Comparison of ENCODE assay signal across 7 cellular contexts in the genomic region with DNA sequence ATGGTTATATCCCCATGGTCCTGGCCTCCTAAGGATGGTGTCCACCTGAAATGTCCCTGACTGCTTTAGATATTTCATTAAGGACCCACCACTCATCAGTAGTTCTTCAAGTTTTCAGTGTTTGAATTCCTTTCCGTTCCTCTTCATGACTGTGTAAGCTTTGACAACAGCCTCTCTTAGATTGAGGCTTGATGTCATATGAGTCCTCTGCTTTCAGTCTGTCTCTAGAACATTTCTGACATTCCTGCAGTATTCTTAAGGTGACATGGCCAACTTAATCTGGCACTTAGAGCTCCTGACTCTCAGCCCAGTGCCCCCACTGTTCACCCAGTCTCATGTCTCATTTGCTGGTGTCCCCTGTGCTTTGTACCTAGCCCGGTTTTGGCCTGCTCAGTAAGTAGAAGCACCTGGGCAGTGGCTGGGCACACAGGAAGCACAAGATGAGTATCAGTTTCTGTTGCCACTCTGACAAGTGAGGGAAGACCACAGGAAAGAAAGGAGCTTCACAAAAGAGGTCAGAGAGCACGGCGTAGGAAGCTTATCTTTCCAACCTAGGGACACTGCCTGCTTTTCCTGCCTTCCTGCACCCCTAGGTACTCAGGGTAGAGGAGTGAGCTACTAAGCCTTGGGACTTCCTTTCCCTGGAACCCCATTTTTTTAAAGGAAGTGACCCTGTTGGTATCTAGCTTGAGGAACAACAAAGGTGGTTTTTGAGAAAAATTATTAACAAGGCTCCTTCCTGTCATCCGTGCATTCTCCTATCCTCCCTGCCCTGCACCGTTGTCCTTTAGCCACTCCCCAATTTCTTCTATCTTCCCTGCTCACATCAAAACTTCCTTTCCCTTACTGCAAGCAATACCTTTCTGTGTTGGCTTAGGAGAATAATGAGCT.
DNase-seq lines count a peak whose midpoint lies in the region; ATAC-seq and TF ChIP-seq lines count a peak whose summit lies in the region.

No MANE protein-coding gene starts in this region.

- TF ChIP-seq CTCF in WTC11 (IDR thresholded peaks at IDR 0.05) (no peak), natural killer cell (IDR thresholded peaks at IDR 0.05) (no peak), type B pancreatic cell (conservative IDR thresholded peaks at IDR 0.05) (no peak)

- CTCF ChIA-PET in WTC11 (lab: Charles Lee): no interaction called here

- intact Hi-C loops in natural killer cell (cut with micrococcal nuclease): loop anchor here (2.0 kb wide), 2 partner anchors 67 to 109 kb away; no protein-coding TSS in a partner anchor

- POLR2A ChIA-PET in WTC11 (lab: Charles Lee): no interaction called here

- H3K9me3 Mint-ChIP-seq in WTC11 (no peaks in the 10 kb centered on the region), natural killer cell (no peaks in the 10 kb centered on the region), type B pancreatic cell (no peaks in the 10 kb centered on the region)

- peaks cover 24% of the 10 kb centered on the region for H3K4me1 Mint-ChIP-seq in WTC11
- H3K4me1 Mint-ChIP-seq in natural killer cell: peaks cover 76 to 79% of the 10 kb centered on the region in 2 donors
- H3K4me1 Mint-ChIP-seq in type B pancreatic cell (ENCODE audit: unreplicated experiment): peaks cover 14% of the 10 kb centered on the region

- ATAC-seq in GM18870 (IDR thresholded peaks at IDR 0.05; ENCODE audit: unreplicated experiment) (peak; percentile 38), HG02610 (IDR thresholded peaks at IDR 0.05; ENCODE audit: unreplicated experiment) (peak; percentile 33), WTC11 (no peak), natural killer cell (peak; percentile 17 to 31 (median 23))

- H3K27me3 Mint-ChIP-seq in WTC11 (ENCODE audit: low read depth): no peaks in the 10 kb centered on the region
- no peaks in the 10 kb centered on the region for H3K27me3 Mint-ChIP-seq in natural killer cell (ENCODE audit: low read depth in 2 of 2)
- no peaks in the 10 kb centered on the region for H3K27me3 Mint-ChIP-seq in type B pancreatic cell

- H3K36me3 Mint-ChIP-seq in WTC11 (peaks cover 10% of the 10 kb centered on the region), natural killer cell (peaks cover 14% of the 10 kb centered on the region), type B pancreatic cell (peaks cover 24% of the 10 kb centered on the region)

- H3K4me3 Mint-ChIP-seq in WTC11 (no peak overlapping the region), natural killer cell (peak overlapping the region; percentile 99), type B pancreatic cell (no peak overlapping the region)

- DNase-seq in WTC11 (ENCODE audit: low spot score) (no peak), natural killer cell (peak; percentile 46), type B pancreatic cell (ENCODE audit: extremely low spot score, unreplicated experiment) (no peak), foreskin melanocyte (no peak), NCI-H1092 (lab: John Stamatoyannopoulos, UW) (no peak)

- H3K27ac Mint-ChIP-seq in WTC11 (peak overlapping the region; percentile 53), natural killer cell (peak overlapping the region; percentile 99 to 100), type B pancreatic cell (no peak overlapping the region)

TF ChIP-seq in WTC11, 78 proteins besides CTCF, POLR2A, EP300 and RAD21 (continues in another document):
- TF ChIP-seq, protein P1, sequence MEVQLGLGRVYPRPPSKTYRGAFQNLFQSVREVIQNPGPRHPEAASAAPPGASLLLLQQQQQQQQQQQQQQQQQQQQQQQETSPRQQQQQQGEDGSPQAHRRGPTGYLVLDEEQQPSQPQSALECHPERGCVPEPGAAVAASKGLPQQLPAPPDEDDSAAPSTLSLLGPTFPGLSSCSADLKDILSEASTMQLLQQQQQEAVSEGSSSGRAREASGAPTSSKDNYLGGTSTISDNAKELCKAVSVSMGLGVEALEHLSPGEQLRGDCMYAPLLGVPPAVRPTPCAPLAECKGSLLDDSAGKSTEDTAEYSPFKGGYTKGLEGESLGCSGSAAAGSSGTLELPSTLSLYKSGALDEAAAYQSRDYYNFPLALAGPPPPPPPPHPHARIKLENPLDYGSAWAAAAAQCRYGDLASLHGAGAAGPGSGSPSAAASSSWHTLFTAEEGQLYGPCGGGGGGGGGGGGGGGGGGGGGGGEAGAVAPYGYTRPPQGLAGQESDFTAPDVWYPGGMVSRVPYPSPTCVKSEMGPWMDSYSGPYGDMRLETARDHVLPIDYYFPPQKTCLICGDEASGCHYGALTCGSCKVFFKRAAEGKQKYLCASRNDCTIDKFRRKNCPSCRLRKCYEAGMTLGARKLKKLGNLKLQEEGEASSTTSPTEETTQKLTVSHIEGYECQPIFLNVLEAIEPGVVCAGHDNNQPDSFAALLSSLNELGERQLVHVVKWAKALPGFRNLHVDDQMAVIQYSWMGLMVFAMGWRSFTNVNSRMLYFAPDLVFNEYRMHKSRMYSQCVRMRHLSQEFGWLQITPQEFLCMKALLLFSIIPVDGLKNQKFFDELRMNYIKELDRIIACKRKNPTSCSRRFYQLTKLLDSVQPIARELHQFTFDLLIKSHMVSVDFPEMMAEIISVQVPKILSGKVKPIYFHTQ (CRISPR knock-in tag; IDR thresholded peaks at IDR 0.05): no peak
- TF ChIP-seq NR3C1 (CRISPR knock-in tag; conservative IDR thresholded peaks at IDR 0.05; ENCODE audit: low read depth): no peak
- no peak for TF ChIP-seq USF1 (CRISPR knock-in tag; IDR thresholded peaks at IDR 0.05)
- no peak for TF ChIP-seq E2F1 (CRISPR knock-in tag; IDR thresholded peaks at IDR 0.05)
- TF ChIP-seq ATF1 (CRISPR knock-in tag; IDR thresholded peaks at IDR 0.05): no peak
- TF ChIP-seq ZNF423 (CRISPR knock-in tag; IDR thresholded peaks at IDR 0.05): no peak
- TF ChIP-seq, protein P2, sequence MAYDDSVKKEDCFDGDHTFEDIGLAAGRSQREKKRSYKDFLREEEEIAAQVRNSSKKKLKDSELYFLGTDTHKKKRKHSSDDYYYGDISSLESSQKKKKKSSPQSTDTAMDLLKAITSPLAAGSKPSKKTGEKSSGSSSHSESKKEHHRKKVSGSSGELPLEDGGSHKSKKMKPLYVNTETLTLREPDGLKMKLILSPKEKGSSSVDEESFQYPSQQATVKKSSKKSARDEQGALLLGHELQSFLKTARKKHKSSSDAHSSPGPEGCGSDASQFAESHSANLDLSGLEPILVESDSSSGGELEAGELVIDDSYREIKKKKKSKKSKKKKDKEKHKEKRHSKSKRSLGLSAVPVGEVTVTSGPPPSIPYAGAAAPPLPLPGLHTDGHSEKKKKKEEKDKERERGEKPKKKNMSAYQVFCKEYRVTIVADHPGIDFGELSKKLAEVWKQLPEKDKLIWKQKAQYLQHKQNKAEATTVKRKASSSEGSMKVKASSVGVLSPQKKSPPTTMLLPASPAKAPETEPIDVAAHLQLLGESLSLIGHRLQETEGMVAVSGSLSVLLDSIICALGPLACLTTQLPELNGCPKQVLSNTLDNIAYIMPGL (CRISPR knock-in tag; IDR thresholded peaks at IDR 0.05): no peak
- TF ChIP-seq, protein P3, sequence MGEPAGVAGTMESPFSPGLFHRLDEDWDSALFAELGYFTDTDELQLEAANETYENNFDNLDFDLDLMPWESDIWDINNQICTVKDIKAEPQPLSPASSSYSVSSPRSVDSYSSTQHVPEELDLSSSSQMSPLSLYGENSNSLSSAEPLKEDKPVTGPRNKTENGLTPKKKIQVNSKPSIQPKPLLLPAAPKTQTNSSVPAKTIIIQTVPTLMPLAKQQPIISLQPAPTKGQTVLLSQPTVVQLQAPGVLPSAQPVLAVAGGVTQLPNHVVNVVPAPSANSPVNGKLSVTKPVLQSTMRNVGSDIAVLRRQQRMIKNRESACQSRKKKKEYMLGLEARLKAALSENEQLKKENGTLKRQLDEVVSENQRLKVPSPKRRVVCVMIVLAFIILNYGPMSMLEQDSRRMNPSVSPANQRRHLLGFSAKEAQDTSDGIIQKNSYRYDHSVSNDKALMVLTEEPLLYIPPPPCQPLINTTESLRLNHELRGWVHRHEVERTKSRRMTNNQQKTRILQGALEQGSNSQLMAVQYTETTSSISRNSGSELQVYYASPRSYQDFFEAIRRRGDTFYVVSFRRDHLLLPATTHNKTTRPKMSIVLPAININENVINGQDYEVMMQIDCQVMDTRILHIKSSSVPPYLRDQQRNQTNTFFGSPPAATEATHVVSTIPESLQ (CRISPR knock-in tag; IDR thresholded peaks at IDR 0.05): no peak
- TF ChIP-seq ELF4 (CRISPR knock-in tag; IDR thresholded peaks at IDR 0.05; ENCODE audit: low read depth): no peak
- no peak for TF ChIP-seq ATF3 (CRISPR knock-in tag; conservative IDR thresholded peaks at IDR 0.05)
